In the genomic region with DNA sequence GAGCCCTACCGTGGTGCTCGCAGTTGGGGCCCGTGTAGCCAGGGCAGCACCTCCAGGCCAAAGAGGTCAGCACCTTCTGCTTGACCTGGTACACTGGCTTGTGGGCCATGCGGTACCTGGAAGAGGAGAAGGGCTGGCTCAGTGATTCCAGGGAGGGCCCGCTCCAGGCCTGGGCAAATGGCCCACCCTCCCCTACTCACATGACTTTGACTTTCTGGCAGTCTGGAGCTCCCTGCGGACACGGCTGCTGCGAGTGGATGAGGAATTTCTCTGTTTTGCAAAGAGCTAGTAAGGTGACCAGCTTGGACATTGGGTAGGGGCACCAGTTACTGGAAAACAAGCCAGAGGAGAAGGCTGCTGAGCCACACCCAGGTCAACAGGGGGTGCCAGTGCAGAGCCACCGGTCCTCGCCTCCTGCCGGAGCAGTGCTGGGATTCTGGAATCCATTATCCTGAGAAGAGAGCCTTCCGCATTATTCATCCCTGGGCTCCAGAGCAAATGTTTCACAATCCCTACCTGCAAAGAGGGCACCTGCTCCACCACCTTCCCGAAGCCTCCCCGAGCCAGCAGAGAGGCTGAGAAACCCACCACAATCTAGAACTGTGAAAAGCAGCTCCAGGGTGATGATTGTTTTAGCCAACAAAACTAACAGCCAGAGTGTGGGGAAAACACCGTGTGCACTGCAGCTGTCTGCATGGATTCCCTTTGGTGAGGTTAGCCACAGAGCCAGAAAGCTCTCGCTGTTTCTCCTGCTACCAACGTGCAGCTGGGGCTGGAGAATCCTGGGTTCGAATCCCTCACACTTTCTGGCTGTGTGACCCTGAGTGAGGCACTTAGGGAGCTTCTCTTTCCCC, we compare ENCODE assay signal across 1 cellular context.
A peak's percentile ranks its signal among the peaks of the same experiment; 100 is the strongest.
TF ChIP-seq lines count a peak whose summit lies in the region.

No MANE protein-coding gene starts in this region.

TF ChIP-seq in H1, 55 proteins besides CTCF, POLR2A, EP300 and RAD21 (continued from another document):
- TF ChIP-seq YY1 (IDR thresholded peaks at IDR 0.05; ENCODE audit: low read depth, low read length) = peak; percentile 82
- no peak for TF ChIP-seq SRF (IDR thresholded peaks at IDR 0.05; ENCODE audit: low read depth, low read length)
- peak; percentile 30; the same call in 1 of the 2 replicates for TF ChIP-seq MAX (IDR thresholded peaks at IDR 0.05)
